ENCODE assay signal across 17 cellular contexts in genomic region chr7:134071355-134072331, GRCh38. TPM values are rescaled to one million over a fixed set of nuclear protein-coding genes. Genes with fewer than 3 reads are reported as not detected.
A peak's percentile ranks its signal among the peaks of the same experiment; 100 is the strongest.
DNase-seq lines count a peak whose midpoint lies in the region; ATAC-seq, FAIRE-seq and TF ChIP-seq lines count a peak whose summit lies in the region.
"Had no signal": no experiment of that assay in that cellular context is flagged by ENCODE, and none has a peak within 500 bp of the region (broad histone marks: within the 10 kb centered on the region; RNA-seq: fewer than 3 reads in every experiment).

No MANE protein-coding gene starts in this region.

- H3K4me3 ChIP-seq in spleen: no peak overlapping the region
- H3K4me3 ChIP-seq: sigmoid colon had no signal

- intact Hi-C loops in spleen (cut with DNase I; ENCODE audit: low total_unique reads): no loop called here

- peaks cover 0 to 20% (median 0%) of the 10 kb centered on the region in 8 donors for H3K9me3 ChIP-seq in spleen
- H3K9me3 ChIP-seq: sigmoid colon had no signal

- H3K4me1 ChIP-seq in spleen: no peaks in the 10 kb centered on the region
- H3K4me1 ChIP-seq: sigmoid colon had no signal

- DNase-seq in GM12891 (ENCODE audit: insufficient read length, low spot score) (peak; percentile 24), NCI-H524 treated with DMSO at 0.1 percent for 48 hours (lab: John Stamatoyannopoulos, UW) (no peak), spleen (no peak), NCI-H510A (lab: John Stamatoyannopoulos, UW) (no peak), hepatic stellate cell (ENCODE audit: low spot score) (no peak)
- DNase-seq: activated effector memory CD4-positive, alpha-beta T cell treated with anti-CD3 and anti-CD28 coated beads, Interleukin-2, amount 50 U/mL, for 16 hours; caudate nucleus; H7; Kasumi-1; NCI-H345; sigmoid colon; WERI-Rb-1 had no signal

- H3K27ac ChIP-seq in spleen: no peak overlapping the region
- H3K27ac ChIP-seq: sigmoid colon, WERI-Rb-1 had no signal

- ATAC-seq in GM19395 (IDR thresholded peaks at IDR 0.05; ENCODE audit: unreplicated experiment): peak; percentile 91
- peak; percentile 90 for ATAC-seq in HG02678 (IDR thresholded peaks at IDR 0.05; ENCODE audit: unreplicated experiment)
- peak; percentile 95 for ATAC-seq in HG03442 (IDR thresholded peaks at IDR 0.05; ENCODE audit: unreplicated experiment)
- ATAC-seq: esophagus mucosa, Right ventricle myocardium inferior had no signal

- FAIRE-seq in GM12891 (lab: Jason Lieb, UNC): peak; percentile 71

- TF ChIP-seq POLR2A in GM12891 (IDR thresholded peaks at IDR 0.05; ENCODE audit: low read depth, low read length) (no peak), spleen (IDR thresholded peaks at IDR 0.05) (no peak)

- H3K27me3 ChIP-seq in spleen (replicated peaks in 1 of 7): no peaks in the 10 kb centered on the region
- H3K27me3 ChIP-seq: sigmoid colon had no signal

- peaks cover 0 to 27% (median 0%) of the 10 kb centered on the region in 6 donors for H3K36me3 ChIP-seq in spleen
- H3K36me3 ChIP-seq: sigmoid colon, WERI-Rb-1 had no signal

- no peak for TF ChIP-seq CTCF in spleen (IDR thresholded peaks at IDR 0.05 in 8 of 11, conservative IDR thresholded peaks at IDR 0.05 in 3 of 11)

TF ChIP-seq in GM12891, 5 proteins besides CTCF, POLR2A, EP300 and RAD21:
- TF ChIP-seq TAF1 (IDR thresholded peaks at IDR 0.05; ENCODE audit: low read depth, low read length) (no peak), PAX5 (IDR thresholded peaks at IDR 0.05; ENCODE audit: insufficient read depth, low read length, severe bottlenecking) (no peak), POLR2AphosphoS5 (IDR thresholded peaks at IDR 0.05; ENCODE audit: low read depth, low read length) (no peak), SPI1 (IDR thresholded peaks at IDR 0.05; ENCODE audit: low read depth, low read length) (no peak), POU2F2 (IDR thresholded peaks at IDR 0.05; ENCODE audit: low read depth, low read length) (peak; percentile 30; the same call in 1 of the 2 replicates)

RNA-seq across cellular contexts. Expression of gene LRGUK, which starts 55.5 kb away (rescaled TPM):
- 0.14 TPM for polyA plus RNA-seq in GM12891 (2012; ENCODE audit: low read depth, missing spikeins)
- 1 to 10 TPM; 1.0 to 1.8 (median 1.3) TPM for total RNA-seq in spleen
- polyA plus RNA-seq in spleen: under 1 TPM in 2 of 3 donors, not detected in 1; 0.26 to 0.63 TPM
